In the genomic region with DNA sequence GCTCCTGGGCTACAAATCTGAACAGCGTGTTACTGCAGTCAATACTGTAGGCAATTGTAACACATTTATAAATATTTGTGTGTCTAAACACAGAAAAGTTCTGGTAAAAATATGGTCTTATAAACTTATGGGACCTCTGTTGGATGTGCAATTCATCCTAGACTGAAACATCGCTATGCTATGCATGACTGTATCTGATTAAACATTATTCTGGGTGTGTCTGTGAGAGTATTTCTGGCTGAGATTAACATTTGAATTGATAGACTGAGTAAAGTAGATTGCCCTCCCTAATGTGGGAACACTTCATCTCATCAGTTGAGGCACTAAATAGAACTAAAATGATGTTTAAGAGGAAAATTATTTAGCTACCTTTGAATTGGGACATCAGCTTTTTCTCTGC, we compare ENCODE assay signal across 35 cellular contexts. TPM values are rescaled to one million over a fixed set of nuclear protein-coding genes. Genes with fewer than 3 reads are reported as not detected.
"Had no signal": no experiment of that assay in that cellular context is flagged by ENCODE, and none has a peak within 500 bp of the region (broad histone marks: within the 10 kb centered on the region; RNA-seq: fewer than 3 reads in every experiment).

No MANE protein-coding gene starts in this region.

- H3K9me3 ChIP-seq: lower lobe of right lung, ovary, right atrium auricular region, right lobe of liver, stomach, testis, thyroid gland, transverse colon, vagina had no signal

- H3K36me3 ChIP-seq: left lung, lower lobe of right lung, ovary, right atrium auricular region, right lobe of liver, stomach, thyroid gland, transverse colon, upper lobe of left lung, vagina had no signal

- H3K27ac ChIP-seq: left lung, lower lobe of right lung, ovary, right atrium auricular region, right lobe of liver, stomach, testis, thyroid gland, transverse colon, upper lobe of left lung, vagina had no signal

- ATAC-seq: left colon; left lung; lower lobe of right lung; natural killer cell; right lobe of liver; stimulated activated naive B cell treated with anti-CD40 and anti-IgM and Interleukin-4, amounts not matched to agents 10 μg/mL and 1 μg/mL and 100 μg/mL, for 72 hours; stimulated activated naive CD8-positive, alpha-beta T cell treated with anti-CD3 and anti-CD28 coated beads, Interleukin-15, Interleukin-2, amounts not matched to agents 100 U/mL and 50 U/mL, for 24 hours had no signal

- H3K27me3 ChIP-seq: left lung, ovary, right atrium auricular region, right lobe of liver, stomach, testis, thyroid gland, transverse colon, upper lobe of left lung, vagina had no signal

- H3K27me3 Mint-ChIP-seq: naive B cell; progenitor cell of endocrine pancreas; stimulated activated naive B cell treated with anti-CD40 and anti-IgM and Interleukin-4, amounts not matched to agents 10 μg/mL and 1 μg/mL and 100 μg/mL, for 72 hours had no signal

- H3K4me1 Mint-ChIP-seq: mesothelial cell of epicardium; naive B cell; natural killer cell; nephron progenitor cell; stimulated activated naive B cell treated with anti-CD40 and anti-IgM and Interleukin-4, amounts not matched to agents 10 μg/mL and 1 μg/mL and 100 μg/mL, for 72 hours had no signal

- H3K4me3 ChIP-seq: left lung, lower lobe of right lung, ovary, right atrium auricular region, right lobe of liver, smooth muscle cell, stomach, testis, thyroid gland, transverse colon, upper lobe of left lung, vagina had no signal

- H3K27ac Mint-ChIP-seq: mesothelial cell of epicardium; naive B cell; natural killer cell; nephron progenitor cell; progenitor cell of endocrine pancreas; stimulated activated naive B cell treated with anti-CD40 and anti-IgM and Interleukin-4, amounts not matched to agents 10 μg/mL and 1 μg/mL and 100 μg/mL, for 72 hours had no signal

- DNase-seq: hippocampal formation; kidney glomerular epithelial cell; left colon; left lung; lower lobe of right lung; mesendoderm; naive B cell; natural killer cell; nephron progenitor cell; ovary; right lobe of liver; stimulated activated CD4-positive, alpha-beta T cell treated with anti-CD3 and anti-CD28 coated beads, Interleukin-1b, Interleukin-23, amount 100 ng/mL, for 48 hours; stimulated activated CD4-positive, alpha-beta T cell treated with anti-CD3 and anti-CD28 coated beads, Interleukin-2, amount 100 ng/mL, for 48 hours; stimulated activated CD4-positive, alpha-beta T cell treated with anti-CD3 and anti-CD28 coated beads, Interleukin-4, amount 100 ng/mL, for 4 hours; stimulated activated CD8-positive, alpha-beta memory T cell treated with anti-CD3 and anti-CD28 coated beads, Interleukin-4, amount 100 ng/mL, for 48 hours; stimulated activated naive B cell treated with anti-CD40 and anti-IgM and Interleukin-4, amounts not matched to agents 10 μg/mL and 1 μg/mL and 100 μg/mL, for 72 hours; stimulated activated naive CD8-positive, alpha-beta T cell treated with anti-CD3 and anti-CD28 coated beads, Interleukin-15, Interleukin-2, amounts not matched to agents 100 U/mL and 50 U/mL, for 24 hours; stomach; testis; thyroid gland; transverse colon; upper lobe of left lung had no signal

- FAIRE-seq: keratinocyte had no signal

- H3K4me3 Mint-ChIP-seq: mesothelial cell of epicardium; naive B cell; natural killer cell; nephron progenitor cell; stimulated activated naive B cell treated with anti-CD40 and anti-IgM and Interleukin-4, amounts not matched to agents 10 μg/mL and 1 μg/mL and 100 μg/mL, for 72 hours had no signal

- H3K4me2 ChIP-seq: smooth muscle cell had no signal

- H3K36me3 Mint-ChIP-seq: mesothelial cell of epicardium; naive B cell; stimulated activated naive B cell treated with anti-CD40 and anti-IgM and Interleukin-4, amounts not matched to agents 10 μg/mL and 1 μg/mL and 100 μg/mL, for 72 hours had no signal

- H3K4me1 ChIP-seq: left lung, lower lobe of right lung, right atrium auricular region, right lobe of liver, stomach, testis, thyroid gland, transverse colon, upper lobe of left lung, vagina had no signal

RNA-seq across cellular contexts. Expression of a gene that starts 24.3 kb away (rescaled TPM):
- total RNA-seq: left colon, left lung, liver, lower lobe of right lung, mesothelial cell of epicardium, mononuclear cell, natural killer cell, omental fat pad, ovary, progenitor cell of endocrine pancreas, pulmonary artery endothelial cell, renal cortical epithelial cell, right atrium auricular region, right lobe of liver, skeletal muscle tissue, smooth muscle cell, stomach, thyroid gland, transverse colon, upper lobe of left lung, urinary bladder, vagina had no signal
- polyA plus RNA-seq: keratinocyte, liver, ovary, smooth muscle cell, stomach, urinary bladder had no signal
